9 cellular contexts compared by ENCODE assay signal in the genomic region with DNA sequence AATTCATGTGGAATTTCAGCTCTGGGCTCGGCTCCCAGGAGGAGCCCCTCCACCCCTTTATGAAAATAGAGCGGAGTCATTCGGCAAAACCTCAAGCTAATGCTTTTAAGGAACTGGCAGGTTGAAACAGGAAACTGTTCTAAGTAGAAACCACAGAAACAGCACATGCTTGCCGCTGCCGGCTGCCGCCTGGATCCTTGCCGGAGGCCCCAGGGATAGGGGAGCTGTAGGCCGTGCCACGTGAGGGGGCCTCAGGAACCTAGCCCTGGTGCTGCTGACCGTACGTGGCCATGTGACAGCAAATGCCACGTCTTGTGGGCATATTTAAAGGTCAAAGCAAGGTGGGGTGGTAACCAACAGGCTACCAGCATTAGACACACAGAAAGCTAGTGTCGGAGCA.
DNase-seq lines count a peak whose midpoint lies in the region; ATAC-seq, FAIRE-seq and TF ChIP-seq lines count a peak whose summit lies in the region.
"Had no signal": no experiment of that assay in that cellular context is flagged by ENCODE, and none has a peak within 500 bp of the region (broad histone marks: within the 10 kb centered on the region; RNA-seq: fewer than 3 reads in every experiment).

No MANE protein-coding gene starts in this region.

- H3K27ac ChIP-seq in DOHH2 (ENCODE audit: low read depth, low read length) (no peak overlapping the region), fibroblast of lung (ENCODE audit: insufficient read depth, low read length) (peak overlapping the region; percentile 50), pancreas (no peak overlapping the region), uterus (peak overlapping the region; percentile 66 to 72)

- no peaks in the 10 kb centered on the region for H3K36me3 ChIP-seq in DOHH2 (ENCODE audit: control insufficient read depth, low read length)
- no peaks in the 10 kb centered on the region for H3K36me3 ChIP-seq in fibroblast of lung (ENCODE audit: control insufficient read depth, insufficient read depth, low read length)
- H3K36me3 ChIP-seq in pancreas, result no peaks in the 10 kb centered on the region
- H3K36me3 ChIP-seq in uterus, result no peaks in the 10 kb centered on the region

- peaks cover 31% of the 10 kb centered on the region for H3K27me3 ChIP-seq in DOHH2 (ENCODE audit: control insufficient read depth, low read length)
- H3K27me3 ChIP-seq in fibroblast of lung (ENCODE audit: control insufficient read depth, insufficient read depth, low read length), result no peaks in the 10 kb centered on the region
- no peaks in the 10 kb centered on the region for H3K27me3 ChIP-seq in pancreas
- no peaks in the 10 kb centered on the region for H3K27me3 ChIP-seq in uterus

- H3K4me1 ChIP-seq in DOHH2 (ENCODE audit: control insufficient read depth, low read length) (peaks cover 8% of the 10 kb centered on the region), fibroblast of lung (ENCODE audit: control insufficient read depth, extremely low read depth, insufficient read depth, low read length) (peaks cover 7% of the 10 kb centered on the region), pancreas (no peaks in the 10 kb centered on the region), uterus (no peaks in the 10 kb centered on the region)

- H3K4me2 ChIP-seq in DOHH2 (ENCODE audit: low read length), result 0 out of 2 replicates have a peak overlapping the region, but pooled peaks have one; percentile 21
- H3K4me2 ChIP-seq in fibroblast of lung (ENCODE audit: extremely low read depth, insufficient read depth, low read length), result peak overlapping the region; percentile 35

- no peak for TF ChIP-seq POLR2A in uterus (IDR thresholded peaks at IDR 0.05)

- no peak for TF ChIP-seq CTCF in DOHH2 (IDR thresholded peaks at IDR 0.05; ENCODE audit: low read depth, low read length, poor library complexity, severe bottlenecking)
- no peak for TF ChIP-seq CTCF in fibroblast of lung (conservative IDR thresholded peaks at IDR 0.05 in 1 of 2, IDR thresholded peaks at IDR 0.05 in 1 of 2; ENCODE audit: low read depth in 1 of 2, low read length in 2 of 2)
- TF ChIP-seq CTCF in pancreas (IDR thresholded peaks at IDR 0.05), result no peak
- TF ChIP-seq CTCF in uterus (IDR thresholded peaks at IDR 0.05), result no peak

- no peak overlapping the region for H3K4me3 ChIP-seq in DOHH2 (ENCODE audit: low read length)
- H3K4me3 ChIP-seq in fibroblast of lung (replicated peaks in 1 of 4; ENCODE audit: control extremely low read depth in 1 of 4, insufficient read depth in 1 of 4, low read depth in 3 of 4, low read length in 4 of 4), result no peak overlapping the region
- no peak overlapping the region for H3K4me3 ChIP-seq in pancreas
- no peak overlapping the region for H3K4me3 ChIP-seq in uterus

- FAIRE-seq in pancreas (lab: Jason Lieb, UNC), result no peak

- intact Hi-C loops in pancreas (cut with DNase I) (no loop called here), uterus (cut with DNase I; ENCODE audit: low total_unique reads) (no loop called here)

- H3K9me3 ChIP-seq in DOHH2 (ENCODE audit: control insufficient read depth, insufficient read depth, low read length) (no peaks in the 10 kb centered on the region), fibroblast of lung (ENCODE audit: control insufficient read depth, insufficient read depth, low read depth, low read length) (no peaks in the 10 kb centered on the region), pancreas (no peaks in the 10 kb centered on the region), uterus (no peaks in the 10 kb centered on the region)

- H3K79me2 ChIP-seq in DOHH2 (ENCODE audit: control insufficient read depth, low read length), result no peaks in the 10 kb centered on the region
- no peaks in the 10 kb centered on the region for H3K79me2 ChIP-seq in fibroblast of lung (ENCODE audit: control insufficient read depth, insufficient read depth, low read length)

- H3F3A ChIP-seq in DOHH2 (ENCODE audit: control insufficient read depth, insufficient read depth), result no peaks in the 10 kb centered on the region

- peak in 3 of 4 donors; percentile 43 to 85 (median 84) for ATAC-seq in pancreas
- ATAC-seq: HCT116 had no signal

- WGBS in pancreas, 2 donors, result 60 to 63% methylated on average over 13 of the region's 13 CpGs

- H4K20me1 ChIP-seq in DOHH2 (ENCODE audit: control insufficient read depth, insufficient read depth, low read depth, low read length) (no peaks in the 10 kb centered on the region), fibroblast of lung (ENCODE audit: control insufficient read depth, extremely low read depth, insufficient read depth, low read length) (no peaks in the 10 kb centered on the region)

- DNase-seq in HT-29 (ENCODE audit: low spot score) (peak; percentile 43), fibroblast of lung (ENCODE audit: low read depth in 2 of 2) (peak; percentile 96 to 97), pancreas (peak in 1 of 6 donors; percentile 69), uterus (peak; percentile 50 to 75), DMS79 (lab: John Stamatoyannopoulos, UW) (no peak), NCI-H345 (lab: John Stamatoyannopoulos, UW) (no peak)
- peak; percentile 37 to 49 for DNase-seq in activated CD4-positive, alpha-beta T cell treated with anti-CD3 and anti-CD28 coated beads, Interleukin-2, amount 50 U/mL, for 48 hours

- no peaks in the 10 kb centered on the region for H3K9me2 ChIP-seq in DOHH2 (replicated peaks; ENCODE audit: control insufficient read depth, low read length)

- H3K9ac ChIP-seq in fibroblast of lung (ENCODE audit: insufficient read depth, low read length), result no peak overlapping the region

- peak overlapping the region; percentile 24 for H2AFZ ChIP-seq in fibroblast of lung (ENCODE audit: low read length)

Comparison
In these comparisons a context has a peak if more than half of its experiments do, and no peak if none do; other contexts are left out.
1. H3K27ac ChIP-seq: peak in fibroblast of lung (single experiment) and uterus (2 of 2); none in DOHH2 (single experiment) and pancreas (0 of 4).
2. DNase-seq: peak in HT-29 (single experiment), activated CD4-positive, alpha-beta T cell treated with anti-CD3 and anti-CD28 coated beads, Interleukin-2, amount 50 U/mL, for 48 hours (2 of 2), fibroblast of lung (2 of 2) and uterus (2 of 2); none in DMS79 (single experiment) and NCI-H345 (single experiment).